In genomic region chr12:67069451-67070306, GRCh38 we compare ENCODE assay signal across 8 cellular contexts.
DNase-seq lines count a peak whose midpoint lies in the region; ATAC-seq and TF ChIP-seq lines count a peak whose summit lies in the region.

No MANE protein-coding gene starts in this region.

- ATAC-seq in GM18861 (IDR thresholded peaks at IDR 0.05; ENCODE audit: unreplicated experiment) (peak; percentile 45), HG03139 (IDR thresholded peaks at IDR 0.05; ENCODE audit: unreplicated experiment) (peak; percentile 59), right cardiac atrium (peak; percentile 74 to 75), sciatic nerve (peak; percentile 32)

- H3K4me3 ChIP-seq in AG04450 (ENCODE audit: low read depth, low read length) (peak overlapping the region; percentile 51), OCI-LY7 (ENCODE audit: low read depth, low read length, poor library complexity, severe bottlenecking) (peak overlapping the region; percentile 63), right cardiac atrium (ENCODE audit: low read length) (peak overlapping the region; percentile 89)

- peak overlapping the region; percentile 95 for H3K27ac Mint-ChIP-seq in activated naive CD4-positive, alpha-beta T cell treated with anti-CD3 and anti-CD28 coated beads, Interleukin-2, amount 50 U/mL, for 24 hours

- H3K36me3 ChIP-seq in OCI-LY7 (ENCODE audit: insufficient read depth, low read length): no peaks in the 10 kb centered on the region

- H3K27ac ChIP-seq in AG04450 (ENCODE audit: low read depth, low read length) (no peak overlapping the region), OCI-LY7 (ENCODE audit: low read depth, low read length, poor library complexity, severe bottlenecking) (no peak overlapping the region), right cardiac atrium (ENCODE audit: low read length) (peak overlapping the region; percentile 34)

- H3K79me2 ChIP-seq in OCI-LY7 (ENCODE audit: insufficient read depth, low read depth, low read length): no peaks in the 10 kb centered on the region

- H3K36me3 Mint-ChIP-seq in activated naive CD4-positive, alpha-beta T cell treated with anti-CD3 and anti-CD28 coated beads, Interleukin-2, amount 50 U/mL, for 24 hours: peaks cover 2% of the 10 kb centered on the region

- H3K4me3 Mint-ChIP-seq in activated naive CD4-positive, alpha-beta T cell treated with anti-CD3 and anti-CD28 coated beads, Interleukin-2, amount 50 U/mL, for 24 hours: peak overlapping the region; percentile 88

- intact Hi-C loops in OCI-LY7 (cut with micrococcal nuclease; ENCODE audit: unreplicated experiment) (no loop called here), right cardiac atrium (cut with DNase I) (no loop called here), sciatic nerve (cut with DNase I) (no loop called here)

- H3K4me2 ChIP-seq in OCI-LY7 (ENCODE audit: low read length): peak overlapping the region; percentile 50

- H3K27me3 ChIP-seq in AG04450 (ENCODE audit: control insufficient read depth, insufficient read depth, low read length): peaks cover 33% of the 10 kb centered on the region
- no peaks in the 10 kb centered on the region for H3K27me3 ChIP-seq in right cardiac atrium (ENCODE audit: control insufficient read depth, insufficient read depth)

- 2% methylated on average over 68 of the region's 68 CpGs for WGBS in right cardiac atrium

- no peaks in the 10 kb centered on the region for H3K9me3 Mint-ChIP-seq in activated naive CD4-positive, alpha-beta T cell treated with anti-CD3 and anti-CD28 coated beads, Interleukin-2, amount 50 U/mL, for 24 hours

- DNase-seq in AG04450 (ENCODE audit: low read depth, low spot score) (no peak), OCI-LY7 (ENCODE audit: low spot score) (peak; percentile 55), right cardiac atrium (peak in 2 of 3 donors; percentile 60 to 71), sciatic nerve (ENCODE audit: low spot score) (no peak), medulla oblongata (ENCODE audit: extremely low spot score) (no peak)

- no peaks in the 10 kb centered on the region for H3K9me2 ChIP-seq in OCI-LY7 (ENCODE audit: insufficient read depth, low read length)

- H3K4me1 ChIP-seq in OCI-LY7 (ENCODE audit: insufficient read depth, low read length, poor library complexity, severe bottlenecking): no peaks in the 10 kb centered on the region
- H3K4me1 ChIP-seq in right cardiac atrium (ENCODE audit: control insufficient read depth, insufficient read depth, low read length): peaks cover 3% of the 10 kb centered on the region

- no peaks in the 10 kb centered on the region for H3K9me3 ChIP-seq in AG04450 (ENCODE audit: control insufficient read depth, insufficient read depth, low read length)
- no peaks in the 10 kb centered on the region for H3K9me3 ChIP-seq in OCI-LY7 (ENCODE audit: low read length)
- no peaks in the 10 kb centered on the region for H3K9me3 ChIP-seq in right cardiac atrium (ENCODE audit: control insufficient read depth, low read length)

- CTCF ChIA-PET in AG04450 (lab: Charles Lee) (no interaction called here), OCI-LY7 (lab: Charles Lee; ENCODE audit: unreplicated experiment) (no interaction called here)

- no peak overlapping the region for H2AFZ ChIP-seq in OCI-LY7 (ENCODE audit: low read length)

- POLR2A ChIA-PET in AG04450 (lab: Yijun Ruan, JAX): no interaction called here
- POLR2A ChIA-PET in OCI-LY7 (lab: Charles Lee): interaction anchor here (0.6 kb wide), 1 partner anchor 724 kb away, joined by 3 read pairs; no protein-coding TSS in a partner anchor

- H3K4me1 Mint-ChIP-seq in activated naive CD4-positive, alpha-beta T cell treated with anti-CD3 and anti-CD28 coated beads, Interleukin-2, amount 50 U/mL, for 24 hours: peaks cover 50% of the 10 kb centered on the region

- H4K20me1 ChIP-seq in OCI-LY7 (ENCODE audit: insufficient read depth, low read length): no peaks in the 10 kb centered on the region

- no TSS peak for BruUV-seq in OCI-LY7 (replicated peaks; lab: Mats Ljungman, UMichigan)

- TF ChIP-seq CTCF in AG04450 (IDR thresholded peaks at IDR 0.05; ENCODE audit: low read depth, low read length): no peak
- TF ChIP-seq CTCF in OCI-LY7 (conservative IDR thresholded peaks at IDR 0.05; ENCODE audit: low read length): no peak

- H3K27me3 Mint-ChIP-seq in activated naive CD4-positive, alpha-beta T cell treated with anti-CD3 and anti-CD28 coated beads, Interleukin-2, amount 50 U/mL, for 24 hours: no peaks in the 10 kb centered on the region

Comparison
In these comparisons a context has a peak if more than half of its experiments do, and no peak if none do; other contexts are left out.
1. DNase-seq: peak in OCI-LY7 (single experiment) and right cardiac atrium (2 of 3); none in AG04450 (single experiment), sciatic nerve (single experiment) and medulla oblongata (single experiment).
2. Peak in every context shown above with its lines, with median percentiles within 50 percentile points of each other: H3K4me3 ChIP-seq and ATAC-seq.